ENCODE assay signal across 15 cellular contexts in the genomic region with DNA sequence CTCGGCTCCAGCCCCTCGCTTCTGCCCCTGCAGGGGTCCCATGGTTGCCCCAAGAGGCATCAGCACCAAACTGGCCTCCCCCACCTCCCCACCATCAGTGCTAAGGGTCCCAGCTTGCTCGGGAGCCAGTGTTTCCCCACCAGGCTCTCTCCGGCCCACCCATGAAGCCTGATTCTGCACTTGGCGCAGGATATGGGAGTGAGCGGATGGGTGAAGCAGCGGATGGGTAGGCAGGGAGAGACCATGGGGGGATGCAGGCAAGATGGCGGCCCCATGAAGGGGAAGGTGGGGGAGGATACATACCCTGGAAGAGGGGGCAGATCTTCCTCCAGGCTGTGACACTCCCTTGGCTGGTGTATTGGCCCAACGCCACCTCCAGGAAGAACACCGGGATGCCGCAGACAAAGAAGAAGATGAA. TPM values are rescaled to one million over a fixed set of nuclear protein-coding genes. Genes with fewer than 3 reads are reported as not detected.
DNase-seq lines count a peak whose midpoint lies in the region; ATAC-seq, FAIRE-seq and TF ChIP-seq lines count a peak whose summit lies in the region.
"Had no signal": no experiment of that assay in that cellular context is flagged by ENCODE, and none has a peak within 500 bp of the region (broad histone marks: within the 10 kb centered on the region; RNA-seq: fewer than 3 reads in every experiment).

No MANE protein-coding gene starts in this region.

- H3K9ac ChIP-seq in ES-I3 (ENCODE audit: low read depth, low read length), result peak overlapping the region; percentile 46; the same call in 1 of the 2 replicates
- H3K9ac ChIP-seq in astrocyte (ENCODE audit: low read length), result no peak overlapping the region
- H3K9ac ChIP-seq in MM.1S (ENCODE audit: low read length), result no peak overlapping the region

- CTCF ChIA-PET in T-cell (lab: Charles Lee), result no interaction called here

- no peak for TF ChIP-seq POLR2A in gastrocnemius medialis (IDR thresholded peaks at IDR 0.05)

- H3K27me3 ChIP-seq in astrocyte (ENCODE audit: insufficient read depth, low read length) (peaks cover 31% of the 10 kb centered on the region), layer of hippocampus (ENCODE audit: control insufficient read depth, insufficient read depth, low read length) (no peaks in the 10 kb centered on the region), gastrocnemius medialis (peaks cover 0 to 3% (median 0%) of the 10 kb centered on the region in 3 donors), MM.1S (replicated peaks; ENCODE audit: insufficient read depth, low read length) (peaks cover 37% of the 10 kb centered on the region)

- in situ Hi-C loops in gastrocnemius medialis (cut with MboI; ENCODE audit: low sequenced_read_pairs in 4 of 4), result no loop called here

- H3K27ac Mint-ChIP-seq in astrocyte (ENCODE audit: unreplicated experiment), result no peak overlapping the region
- H3K27ac Mint-ChIP-seq in T-cell, result no peak overlapping the region
- H3K27ac Mint-ChIP-seq: activated CD4-positive, alpha-beta memory T cell treated with anti-CD3 and anti-CD28 coated beads, Interleukin-2, amount 10 ng/mL, durations not matched to agents 7 days and 5 days; activated T-helper 17 cell treated with anti-CD3 and anti-CD28 coated beads, Interleukin-2, amount 50 U/mL, for 72 hours had no signal

- H3K9me3 ChIP-seq in ES-I3 (ENCODE audit: control insufficient read depth, insufficient read depth, low read length) (no peaks in the 10 kb centered on the region), astrocyte (ENCODE audit: insufficient read depth, low read depth, low read length) (peaks cover 3% of the 10 kb centered on the region), gastrocnemius medialis (no peaks in the 10 kb centered on the region), MM.1S (replicated peaks; ENCODE audit: insufficient read depth, low read length) (no peaks in the 10 kb centered on the region)

- H3K4me2 ChIP-seq in astrocyte (ENCODE audit: low read length) (peak overlapping the region; percentile 85), MM.1S (ENCODE audit: low read depth, low read length) (no peak overlapping the region)

- H2AFZ ChIP-seq in astrocyte (ENCODE audit: low read depth, low read length) (no peak overlapping the region), MM.1S (ENCODE audit: low read length) (no peak overlapping the region)

- H3K36me3 ChIP-seq in ES-I3 (ENCODE audit: insufficient read depth, low read length) (no peaks in the 10 kb centered on the region), astrocyte (ENCODE audit: insufficient read depth, low read length) (no peaks in the 10 kb centered on the region), gastrocnemius medialis (no peaks in the 10 kb centered on the region), MM.1S (replicated peaks; ENCODE audit: insufficient read depth, low read length) (no peaks in the 10 kb centered on the region)

- H3K36me3 Mint-ChIP-seq in astrocyte (ENCODE audit: low read depth, unreplicated experiment) (peaks cover 6% of the 10 kb centered on the region), T-cell (no peaks in the 10 kb centered on the region)

- TF ChIP-seq CTCF in astrocyte (IDR thresholded peaks at IDR 0.05; ENCODE audit: insufficient read depth, low read depth, low read length) (no peak), gastrocnemius medialis (IDR thresholded peaks at IDR 0.05 in 4 of 5, conservative IDR thresholded peaks at IDR 0.05 in 1 of 5) (no peak), MM.1S (IDR thresholded peaks at IDR 0.05; ENCODE audit: low read length) (no peak)

- no peaks in the 10 kb centered on the region for H3F3A ChIP-seq in MM.1S (ENCODE audit: insufficient read depth, low read length)

- no peaks in the 10 kb centered on the region for H3K9me2 ChIP-seq in MM.1S (replicated peaks; ENCODE audit: insufficient read depth, low read length)

- H3K4me3 ChIP-seq in astrocyte (ENCODE audit: insufficient read depth, low read depth, low read length) (no peak overlapping the region), gastrocnemius medialis (peak overlapping the region in 3 of 4 donors; percentile 51 to 58 (median 54)), MM.1S (ENCODE audit: low read length) (no peak overlapping the region)

- H3K79me2 ChIP-seq in astrocyte (ENCODE audit: insufficient read depth, low read length) (no peaks in the 10 kb centered on the region), MM.1S (ENCODE audit: low read length) (no peaks in the 10 kb centered on the region)

- peaks cover 8% of the 10 kb centered on the region for H3K4me1 Mint-ChIP-seq in astrocyte (ENCODE audit: low read depth, unreplicated experiment)
- peaks cover 0 to 2% (median 2%) of the 10 kb centered on the region in 3 donors for H3K4me1 Mint-ChIP-seq in T-cell
- H3K4me1 Mint-ChIP-seq: activated T-helper 17 cell treated with anti-CD3 and anti-CD28 coated beads, Interleukin-2, amount 50 U/mL, for 72 hours had no signal

- H3K4me3 Mint-ChIP-seq in astrocyte (ENCODE audit: unreplicated experiment), result no peak overlapping the region
- H3K4me3 Mint-ChIP-seq in T-cell, result no peak overlapping the region
- H3K4me3 Mint-ChIP-seq: activated CD4-positive, alpha-beta memory T cell treated with anti-CD3 and anti-CD28 coated beads, Interleukin-2, amount 10 ng/mL, durations not matched to agents 7 days and 5 days; activated T-helper 17 cell treated with anti-CD3 and anti-CD28 coated beads, Interleukin-2, amount 50 U/mL, for 72 hours had no signal

- no peak for FAIRE-seq in astrocyte (lab: Jason Lieb, UNC)
- FAIRE-seq: HTR-8/SVneo had no signal

- ATAC-seq in gastrocnemius medialis (no peak), T-cell (replicated peaks in 1 of 4) (no peak)
- ATAC-seq: activated T-helper 17 cell treated with anti-CD3 and anti-CD28 coated beads, Interleukin-2, amount 50 U/mL, for 72 hours had no signal

- intact Hi-C loops in gastrocnemius medialis (cut with DNase I; ENCODE audit: low total_unique reads), result no loop called here

- DNase-seq in astrocyte (ENCODE audit: low read depth) (no peak), gastrocnemius medialis (no peak), T-cell (no peak), MM.1S (no peak), DMS79 treated with DMSO at 0.1 percent for 48 hours (lab: John Stamatoyannopoulos, UW) (no peak), SKM-1 (lab: John Stamatoyannopoulos, UW; ENCODE audit: unreplicated experiment) (no peak)
- DNase-seq: activated CD4-positive, alpha-beta memory T cell treated with anti-CD3 and anti-CD28 coated beads, Interleukin-2, amount 10 ng/mL, durations not matched to agents 7 days and 5 days; Calu3; SHP77 treated with DMSO at 0.1 percent for 48 hours; stimulated activated CD4-positive, alpha-beta T cell treated with anti-CD3 and anti-CD28 coated beads, Interleukin-4, amount 100 ng/mL, for 1 hour had no signal

- H4K20me1 ChIP-seq in astrocyte (ENCODE audit: insufficient read depth, low read length), result no peaks in the 10 kb centered on the region
- H4K20me1 ChIP-seq in MM.1S (ENCODE audit: insufficient read depth, low read length), result no peaks in the 10 kb centered on the region

- H3K9me3 Mint-ChIP-seq in astrocyte (ENCODE audit: unreplicated experiment) (peaks cover 2% of the 10 kb centered on the region), T-cell (peaks cover 0 to 4% (median 0%) of the 10 kb centered on the region in 3 donors)
- H3K9me3 Mint-ChIP-seq: activated CD4-positive, alpha-beta memory T cell treated with anti-CD3 and anti-CD28 coated beads, Interleukin-2, amount 10 ng/mL, durations not matched to agents 7 days and 5 days; activated T-helper 17 cell treated with anti-CD3 and anti-CD28 coated beads, Interleukin-2, amount 50 U/mL, for 72 hours had no signal

- POLR2A ChIA-PET in T-cell (lab: Charles Lee), result no interaction called here

- H3K4me1 ChIP-seq in ES-I3 (ENCODE audit: insufficient read depth, low read length) (peaks cover 5% of the 10 kb centered on the region; the same call in 1 of the 2 replicates), astrocyte (ENCODE audit: insufficient read depth, low read length) (peaks cover 9% of the 10 kb centered on the region), gastrocnemius medialis (peaks cover 13 to 28% of the 10 kb centered on the region in 2 donors), MM.1S (ENCODE audit: low read length) (no peaks in the 10 kb centered on the region; the same call in 1 of the 2 replicates)

- H3K27ac ChIP-seq in astrocyte (ENCODE audit: low read depth, low read length) (no peak overlapping the region), layer of hippocampus (ENCODE audit: low read depth, low read length) (peak overlapping the region; percentile 39), gastrocnemius medialis (no peak overlapping the region), MM.1S (ENCODE audit: low read length) (no peak overlapping the region)

- H3K27me3 Mint-ChIP-seq in astrocyte (ENCODE audit: low read depth, unreplicated experiment), result peaks cover 53% of the 10 kb centered on the region
- peaks cover 57 to 61% of the 10 kb centered on the region in 2 donors for H3K27me3 Mint-ChIP-seq in T-cell

RNA-seq across cellular contexts. Expression of a gene that starts 9.7 kb away (rescaled TPM):
- total RNA-seq in astrocyte, result 2.6 and 3.0 TPM in 2 replicates
- under 1 TPM in 1 of 4 donors, not detected in 3; 0.13 TPM for total RNA-seq in gastrocnemius medialis
- under 1 TPM in 1 of 5 donors, not detected in 4; 0.85 TPM for total RNA-seq in T-cell
- total RNA-seq: activated CD4-positive, alpha-beta memory T cell treated with anti-CD3 and anti-CD28 coated beads, Interleukin-2, amount 10 ng/mL, durations not matched to agents 7 days and 5 days; activated T-helper 17 cell treated with anti-CD3 and anti-CD28 coated beads, Interleukin-2, amount 50 U/mL, for 72 hours had no signal

RNA-seq across cellular contexts. Expression of a gene that starts 58.4 kb away (rescaled TPM):
- total RNA-seq in astrocyte (2.4 and 2.6 TPM in 2 replicates), gastrocnemius medialis (1 to 10 TPM in 1 of 4 donors, under 1 TPM in 2, not detected in 1; 0.13 to 1.9 (median 0.82) TPM), T-cell (1 to 10 TPM in 1 of 5 donors, under 1 TPM in 4; 0.49 to 1.8 (median 0.86) TPM)
- total RNA-seq: activated CD4-positive, alpha-beta memory T cell treated with anti-CD3 and anti-CD28 coated beads, Interleukin-2, amount 10 ng/mL, durations not matched to agents 7 days and 5 days; mononuclear cell had no signal

Comparison
In these comparisons a context has a peak if more than half of its experiments do, and no peak if none do; other contexts are left out.
1. H3K4me3 ChIP-seq: peak in gastrocnemius medialis (3 of 4); none in astrocyte (single experiment) and MM.1S (single experiment).